ENCODE assay signal across 26 cellular contexts in genomic region chr7:155638366-155638765, GRCh38. TPM values are rescaled to one million over a fixed set of nuclear protein-coding genes. Genes with fewer than 3 reads are reported as not detected.
A peak's percentile ranks its signal among the peaks of the same experiment; 100 is the strongest.
DNase-seq lines count a peak whose midpoint lies in the region; ATAC-seq and TF ChIP-seq lines count a peak whose summit lies in the region.
"Had no signal": no experiment of that assay in that cellular context is flagged by ENCODE, and none has a peak within 500 bp of the region (broad histone marks: within the 10 kb centered on the region; RNA-seq: fewer than 3 reads in every experiment).

No MANE protein-coding gene starts in this region.

- H2AFZ ChIP-seq in OCI-LY7 (ENCODE audit: low read length) (no peak overlapping the region), mesenchymal stem cell (ENCODE audit: low read depth, low read length) (no peak overlapping the region)

- WGBS in mesendoderm (ENCODE audit: extremely low coverage, insufficient coverage, low lambda C conversion rate) = no CpG with 5 or more reads among the region's 6 CpGs
- 95% methylated on average over 5 of the region's 6 CpGs for WGBS in mesenchymal stem cell

- BruUV-seq in OCI-LY7 (replicated peaks; lab: Mats Ljungman, UMichigan) = no TSS peak

- no peak overlapping the region for H3K14ac ChIP-seq in mesenchymal stem cell (ENCODE audit: low read length in 2 of 2)

- ATAC-seq in HG03342 (IDR thresholded peaks at IDR 0.05; ENCODE audit: unreplicated experiment) (peak; percentile 42), HG02852 (IDR thresholded peaks at IDR 0.05; ENCODE audit: unreplicated experiment) (no peak)

- peaks cover 1% of the 10 kb centered on the region for H3K4me1 Mint-ChIP-seq in progenitor cell of endocrine pancreas (ENCODE audit: low read depth)

- intact Hi-C loops in OCI-LY7 (cut with micrococcal nuclease; ENCODE audit: unreplicated experiment) = no loop called here

- no peaks in the 10 kb centered on the region for H3K27me3 Mint-ChIP-seq in progenitor cell of endocrine pancreas
- H3K27me3 Mint-ChIP-seq: CD4-positive, alpha-beta T cell had no signal

- H2AK5ac ChIP-seq in mesendoderm (ENCODE audit: low read length) (no peak overlapping the region), mesenchymal stem cell (ENCODE audit: low read length, severe bottlenecking) (no peak overlapping the region)

- POLR2A ChIA-PET in OCI-LY7 (lab: Charles Lee) = no interaction called here

- H3K18ac ChIP-seq in mesendoderm (ENCODE audit: low read length) (no peak overlapping the region), mesenchymal stem cell (ENCODE audit: low read depth in 1 of 2, low read length in 2 of 2) (no peak overlapping the region)

- H4K8ac ChIP-seq in mesendoderm (ENCODE audit: low read depth, low read length) = no peak overlapping the region
- no peak overlapping the region for H4K8ac ChIP-seq in mesenchymal stem cell (ENCODE audit: low read length)

- H4K91ac ChIP-seq in mesenchymal stem cell (ENCODE audit: low read length) = no peak overlapping the region

- no peak overlapping the region for H2BK12ac ChIP-seq in mesenchymal stem cell (ENCODE audit: low read length in 2 of 2)

- H3K27ac Mint-ChIP-seq in progenitor cell of endocrine pancreas = no peak overlapping the region
- H3K27ac Mint-ChIP-seq: CD4-positive, alpha-beta T cell had no signal

- no peak overlapping the region for H2BK5ac ChIP-seq in mesendoderm (ENCODE audit: low read length)
- H2BK5ac ChIP-seq in mesenchymal stem cell (ENCODE audit: low read depth, low read length, poor library complexity, severe bottlenecking) = no peak overlapping the region

- H3K4me1 ChIP-seq in OCI-LY7 (ENCODE audit: insufficient read depth, low read length, poor library complexity, severe bottlenecking) = peaks cover 18% of the 10 kb centered on the region
- no peaks in the 10 kb centered on the region for H3K4me1 ChIP-seq in mesendoderm (ENCODE audit: control insufficient read depth, low read depth, low read length)
- peaks cover 1% of the 10 kb centered on the region for H3K4me1 ChIP-seq in mesenchymal stem cell (ENCODE audit: control insufficient read depth, insufficient read depth, low read depth, low read length)
- H3K4me1 ChIP-seq: HAP-1 had no signal

- H3K27ac ChIP-seq in OCI-LY7 (ENCODE audit: low read depth, low read length, poor library complexity, severe bottlenecking) (no peak overlapping the region), mesendoderm (ENCODE audit: low read depth, low read length) (no peak overlapping the region), mesenchymal stem cell (ENCODE audit: low read length, poor library complexity, severe bottlenecking) (no peak overlapping the region)
- H3K27ac ChIP-seq: BLaER1 treated with 17β-estradiol and CSF1 and Interleukin-3, amounts not matched to agents 10 nM and 100 nM; KMS-11; SJSA1 had no signal

- H3K9me3 Mint-ChIP-seq in progenitor cell of endocrine pancreas (ENCODE audit: low read depth) = peaks cover 57% of the 10 kb centered on the region

- H3K9ac ChIP-seq in mesendoderm (ENCODE audit: low read length) = no peak overlapping the region
- no peak overlapping the region for H3K9ac ChIP-seq in mesenchymal stem cell (ENCODE audit: low read length)
- H3K9ac ChIP-seq: BLaER1 treated with 17β-estradiol and CSF1 and Interleukin-3, amounts not matched to agents 10 nM and 100 nM; KMS-11 had no signal

- H3K79me1 ChIP-seq in mesendoderm (ENCODE audit: low read length) (no peaks in the 10 kb centered on the region), mesenchymal stem cell (replicated peaks; ENCODE audit: low read length, poor library complexity, severe bottlenecking) (peaks cover 9% of the 10 kb centered on the region)

- CTCF ChIA-PET in OCI-LY7 (lab: Charles Lee; ENCODE audit: unreplicated experiment) = no interaction called here

- peaks cover 45% of the 10 kb centered on the region for H3K36me3 ChIP-seq in OCI-LY7 (ENCODE audit: insufficient read depth, low read length)
- no peaks in the 10 kb centered on the region for H3K36me3 ChIP-seq in mesendoderm (ENCODE audit: control insufficient read depth, insufficient read depth, low read length)
- H3K36me3 ChIP-seq in mesenchymal stem cell (ENCODE audit: control insufficient read depth in 1 of 2, insufficient read depth in 2 of 2, low read depth in 1 of 2, low read length in 2 of 2) = peaks cover 12 to 27% of the 10 kb centered on the region in 2 experiments

- H3K4me3 ChIP-seq in GM12865 (ENCODE audit: low read depth, low read length) (no peak overlapping the region), OCI-LY7 (ENCODE audit: low read depth, low read length, poor library complexity, severe bottlenecking) (no peak overlapping the region), mesendoderm (ENCODE audit: low read length) (peak overlapping the region; percentile 8), mesenchymal stem cell (ENCODE audit: insufficient read depth in 1 of 2, low read depth in 1 of 2, low read length in 2 of 2) (no peak overlapping the region)
- H3K4me3 ChIP-seq: BLaER1 treated with 17β-estradiol and CSF1 and Interleukin-3, amounts not matched to agents 10 nM and 100 nM; HAP-1; SJSA1 had no signal

- H2BK120ac ChIP-seq in mesendoderm (ENCODE audit: low read depth, low read length) = no peak overlapping the region
- H2BK120ac ChIP-seq in mesenchymal stem cell (ENCODE audit: low read depth, low read length) = no peak overlapping the region

- H3K4me3 Mint-ChIP-seq in progenitor cell of endocrine pancreas (ENCODE audit: low read depth) = no peak overlapping the region
- H3K4me3 Mint-ChIP-seq: CD4-positive, alpha-beta T cell had no signal

- H3K4ac ChIP-seq in mesendoderm (ENCODE audit: low read depth, low read length) (no peak overlapping the region), mesenchymal stem cell (ENCODE audit: low read depth in 1 of 2, low read length in 2 of 2) (no peak overlapping the region)

- H3K4me2 ChIP-seq in OCI-LY7 (ENCODE audit: low read length) (peak overlapping the region; percentile 23), mesendoderm (ENCODE audit: low read length) (no peak overlapping the region), mesenchymal stem cell (ENCODE audit: low read length, poor library complexity, severe bottlenecking) (no peak overlapping the region)
- H3K4me2 ChIP-seq: BLaER1 treated with 17β-estradiol and CSF1 and Interleukin-3, amounts not matched to agents 10 nM and 100 nM; KMS-11 had no signal

- no peak overlapping the region for H4K5ac ChIP-seq in mesendoderm (ENCODE audit: low read length)

- H2BK15ac ChIP-seq in mesendoderm (replicated peaks; ENCODE audit: low read depth) (no peak overlapping the region), mesenchymal stem cell (ENCODE audit: low read depth, poor library complexity, severe bottlenecking) (no peak overlapping the region)

- H3K56ac ChIP-seq in mesendoderm (ENCODE audit: low read length) = no peak overlapping the region

- H3K79me2 ChIP-seq in OCI-LY7 (ENCODE audit: insufficient read depth, low read depth, low read length) = peaks cover 9% of the 10 kb centered on the region; the same call in 1 of the 2 replicates
- H3K79me2 ChIP-seq in mesendoderm (ENCODE audit: control insufficient read depth, insufficient read depth, low read length) = no peaks in the 10 kb centered on the region

- no peaks in the 10 kb centered on the region for H4K20me1 ChIP-seq in OCI-LY7 (ENCODE audit: insufficient read depth, low read length)
- H4K20me1 ChIP-seq: BLaER1 treated with 17β-estradiol and CSF1 and Interleukin-3, amounts not matched to agents 10 nM and 100 nM had no signal

- DNase-seq in GM12865 (ENCODE audit: low read depth) = peak; percentile 42
- no peak for DNase-seq in OCI-LY7 (ENCODE audit: low spot score)
- DNase-seq in mesendoderm = no peak
- DNase-seq in mesenchymal stem cell = no peak
- DNase-seq in progenitor cell of endocrine pancreas (ENCODE audit: low spot score, unreplicated experiment) = no peak
- DNase-seq in cerebellar nuclear complex (lab: John Stamatoyannopoulos, UW) = no peak
- DNase-seq: CD4-positive, alpha-beta T cell; DMS53; GOT3; NCI-H1105; NCI-H1436 treated with DMSO at 0.1 percent for 48 hours; NCI-H187 treated with DMSO at 0.1 percent for 48 hours; NCI-H2171 treated with DMSO at 0.1 percent for 48 hours; NCI-H345; NCI-H510A treated with DMSO at 0.1 percent for 48 hours; NCI-H774; NK-92 treated with Interleukin-12 subunit alpha and Interleukin-12 subunit beta, amount 100 ng/mL, for 24 hours; Right ventricle myocardium superior; RPMI8226; T-helper 2 cell had no signal

- peaks cover 20% of the 10 kb centered on the region; the same call in 1 of the 2 replicates for H3K9me3 ChIP-seq in OCI-LY7 (ENCODE audit: low read length)
- H3K9me3 ChIP-seq in mesenchymal stem cell (ENCODE audit: control insufficient read depth, low read length) = peaks cover 45% of the 10 kb centered on the region

- H3K23ac ChIP-seq in mesendoderm (ENCODE audit: low read length) (no peak overlapping the region), mesenchymal stem cell (ENCODE audit: low read length in 2 of 2) (no peak overlapping the region)

- H3K27me3 ChIP-seq in mesendoderm (ENCODE audit: insufficient read depth, low read length, poor library complexity) = no peaks in the 10 kb centered on the region
- H3K27me3 ChIP-seq in mesenchymal stem cell (ENCODE audit: control insufficient read depth in 1 of 2, insufficient read depth in 1 of 2, low read length in 2 of 2) = no peaks in the 10 kb centered on the region
- H3K27me3 ChIP-seq: BLaER1 treated with 17β-estradiol and CSF1 and Interleukin-3, amounts not matched to agents 10 nM and 100 nM; SJSA1 had no signal

- peaks cover 35% of the 10 kb centered on the region for H3K36me3 Mint-ChIP-seq in progenitor cell of endocrine pancreas (ENCODE audit: insufficient read depth)

- H3K9me2 ChIP-seq in OCI-LY7 (ENCODE audit: insufficient read depth, low read length) = no peaks in the 10 kb centered on the region

- no peak for TF ChIP-seq CTCF in GM12865 (IDR thresholded peaks at IDR 0.05; ENCODE audit: insufficient read depth, low read depth, low read length, missing control alignments)
- TF ChIP-seq CTCF in OCI-LY7 (conservative IDR thresholded peaks at IDR 0.05; ENCODE audit: low read length) = no peak
- TF ChIP-seq CTCF in progenitor cell of endocrine pancreas (IDR thresholded peaks at IDR 0.05; ENCODE audit: unreplicated experiment) = no peak

RNA-seq across cellular contexts. Expression of gene RBM33, which starts 6.1 kb away (rescaled TPM):
- total RNA-seq in OCI-LY7 (2014; rRNA removed; shearing (Covaris generic)) = 67.6 and 79.2 TPM in 2 replicates
- total RNA-seq in OCI-LY7 (2022) (127 and 150 TPM in 2 replicates), progenitor cell of endocrine pancreas (79.4 and 80.1 TPM in 2 replicates)
- 25.3 TPM for polyA plus RNA-seq in mesendoderm (2013, experiment 1 of 2)
- polyA plus RNA-seq in mesendoderm (2013, experiment 2 of 2) = 25.6 TPM
- 22.3 TPM for polyA plus RNA-seq in mesenchymal stem cell (2013, experiment 1 of 2)
- polyA plus RNA-seq in mesenchymal stem cell (2013, experiment 2 of 2) = 20.3 TPM
